In the genomic region with DNA sequence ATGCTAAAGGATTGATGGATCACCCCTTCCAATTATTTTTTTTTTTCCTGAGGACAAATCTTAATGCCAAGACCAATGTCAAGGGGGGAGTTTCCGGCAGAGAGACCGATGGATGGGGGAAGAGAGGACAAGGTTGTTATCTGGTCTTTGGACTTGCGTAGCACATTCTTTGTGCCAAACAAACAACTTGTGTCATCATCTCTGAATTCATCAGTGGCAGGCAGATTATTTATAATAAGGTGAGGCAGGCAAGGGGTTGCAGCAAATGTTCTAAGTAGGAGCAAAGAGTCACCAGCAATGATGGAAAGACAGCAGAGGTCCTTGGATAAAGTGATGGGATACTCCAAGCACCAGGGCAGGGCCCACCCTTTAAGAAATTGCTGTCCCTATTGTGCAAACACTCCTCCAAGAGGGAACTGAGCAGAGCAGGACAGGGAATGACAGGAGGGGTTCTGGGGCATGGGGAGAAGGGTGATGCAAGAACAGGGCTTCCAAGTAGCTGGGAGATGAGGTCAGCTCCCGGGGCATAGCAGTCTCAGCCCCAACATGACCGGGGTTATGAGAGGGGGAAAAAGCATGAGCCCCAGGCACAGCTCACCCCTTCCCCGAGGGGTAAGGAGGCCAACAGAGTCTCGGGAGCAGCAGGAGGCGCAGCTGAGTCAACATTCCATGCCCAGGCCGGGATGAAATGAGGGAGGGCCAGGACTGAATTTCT, we compare ENCODE assay signal across 13 cellular contexts. TPM values are rescaled to one million over a fixed set of nuclear protein-coding genes. Genes with fewer than 3 reads are reported as not detected.
DNase-seq lines count a peak whose midpoint lies in the region; ATAC-seq, FAIRE-seq and TF ChIP-seq lines count a peak whose summit lies in the region.
"Had no signal": no experiment of that assay in that cellular context is flagged by ENCODE, and none has a peak within 500 bp of the region (broad histone marks: within the 10 kb centered on the region; RNA-seq: fewer than 3 reads in every experiment).

No MANE protein-coding gene starts in this region.

- no peaks in the 10 kb centered on the region for H3K79me2 ChIP-seq in astrocyte (ENCODE audit: insufficient read depth, low read length)

- H3K36me3 ChIP-seq in cardiac muscle cell: no peaks in the 10 kb centered on the region
- H3K36me3 ChIP-seq in left ventricle myocardium inferior: peaks cover 4% of the 10 kb centered on the region
- peaks cover 11% of the 10 kb centered on the region for H3K36me3 ChIP-seq in astrocyte (ENCODE audit: insufficient read depth, low read length)

- H3K4me3 Mint-ChIP-seq in astrocyte (ENCODE audit: unreplicated experiment): no peak overlapping the region
- H3K4me3 Mint-ChIP-seq: activated naive CD4-positive, alpha-beta T cell treated with anti-CD3 and anti-CD28 coated beads for 36 hours had no signal

- H3K4me1 ChIP-seq in cardiac muscle cell (ENCODE audit: low read depth) (no peaks in the 10 kb centered on the region), left ventricle myocardium inferior (no peaks in the 10 kb centered on the region), astrocyte (ENCODE audit: insufficient read depth, low read length) (peaks cover 3% of the 10 kb centered on the region)
- H3K4me1 ChIP-seq: SJSA1 had no signal

- H3K27ac ChIP-seq in cardiac muscle cell: no peak overlapping the region
- H3K27ac ChIP-seq in left ventricle myocardium inferior (replicated peaks): no peak overlapping the region
- H3K27ac ChIP-seq in astrocyte (ENCODE audit: low read depth, low read length): no peak overlapping the region
- H3K27ac ChIP-seq: SJSA1, skin epidermis had no signal

- ATAC-seq in GM19324 (IDR thresholded peaks at IDR 0.05; ENCODE audit: low FRiP score, unreplicated experiment): no peak

- H3K27ac Mint-ChIP-seq in astrocyte (ENCODE audit: unreplicated experiment): peak overlapping the region; percentile 79
- H3K27ac Mint-ChIP-seq: activated naive CD4-positive, alpha-beta T cell treated with anti-CD3 and anti-CD28 coated beads for 36 hours had no signal

- no peak for DNase-seq in cardiac muscle cell (ENCODE audit: low read depth in 1 of 2, low spot score in 1 of 2)
- no peak for DNase-seq in left ventricle myocardium inferior
- no peak for DNase-seq in astrocyte (ENCODE audit: low read depth)
- DNase-seq in iPS-NIHi11 (ENCODE audit: low spot score): peak; percentile 48
- no peak for DNase-seq in kidney glomerular epithelial cell (lab: John Stamatoyannopoulos, UW)
- no peak for DNase-seq in COLO668 (lab: John Stamatoyannopoulos, UW; ENCODE audit: unreplicated experiment)
- no peak for DNase-seq in activated CD4-positive, alpha-beta T cell treated with anti-CD3 and anti-CD28 coated beads for 1 hour
- DNase-seq: activated naive CD4-positive, alpha-beta T cell treated with anti-CD3 and anti-CD28 coated beads for 36 hours; MV-4-11 had no signal

- no peaks in the 10 kb centered on the region for H3K9me3 Mint-ChIP-seq in astrocyte (ENCODE audit: unreplicated experiment)
- H3K9me3 Mint-ChIP-seq: activated naive CD4-positive, alpha-beta T cell treated with anti-CD3 and anti-CD28 coated beads for 36 hours had no signal

- H3K27me3 ChIP-seq in cardiac muscle cell: no peaks in the 10 kb centered on the region
- H3K27me3 ChIP-seq in left ventricle myocardium inferior (ENCODE audit: low read depth): no peaks in the 10 kb centered on the region
- H3K27me3 ChIP-seq in astrocyte (ENCODE audit: insufficient read depth, low read length): no peaks in the 10 kb centered on the region
- H3K27me3 ChIP-seq: SJSA1 had no signal

- H3K36me3 Mint-ChIP-seq in astrocyte (ENCODE audit: low read depth, unreplicated experiment): peaks cover 5% of the 10 kb centered on the region

- peaks cover 26% of the 10 kb centered on the region for H4K20me1 ChIP-seq in astrocyte (ENCODE audit: insufficient read depth, low read length)

- H3K4me3 ChIP-seq in cardiac muscle cell (no peak overlapping the region), left ventricle myocardium inferior (no peak overlapping the region), astrocyte (ENCODE audit: insufficient read depth, low read depth, low read length) (no peak overlapping the region)
- H3K4me3 ChIP-seq: SJSA1, skin epidermis had no signal

- H3K9me3 ChIP-seq in cardiac muscle cell (ENCODE audit: low read depth) (no peaks in the 10 kb centered on the region), left ventricle myocardium inferior (replicated peaks) (no peaks in the 10 kb centered on the region), astrocyte (ENCODE audit: insufficient read depth, low read depth, low read length) (no peaks in the 10 kb centered on the region)
- H3K9me3 ChIP-seq: SJSA1 had no signal

- H3K4me1 Mint-ChIP-seq in astrocyte (ENCODE audit: low read depth, unreplicated experiment): peaks cover 18% of the 10 kb centered on the region

- H3K4me2 ChIP-seq in astrocyte (ENCODE audit: low read length): no peak overlapping the region

- H3K27me3 Mint-ChIP-seq in astrocyte (ENCODE audit: low read depth, unreplicated experiment): no peaks in the 10 kb centered on the region

- intact Hi-C loops in left ventricle myocardium inferior (cut with micrococcal nuclease): no loop called here

- FAIRE-seq in astrocyte (lab: Jason Lieb, UNC): no peak
- FAIRE-seq: endothelial cell of umbilical vein had no signal

- TF ChIP-seq CTCF in cardiac muscle cell (IDR thresholded peaks at IDR 0.05; ENCODE audit: low read depth, low read length) (peak; percentile 14), left ventricle myocardium inferior (IDR thresholded peaks at IDR 0.05; ENCODE audit: borderline replicate concordance) (no peak), astrocyte (IDR thresholded peaks at IDR 0.05; ENCODE audit: insufficient read depth, low read depth, low read length) (no peak)

- H2AFZ ChIP-seq in astrocyte (ENCODE audit: low read depth, low read length): no peak overlapping the region

- no peak overlapping the region for H3K9ac ChIP-seq in astrocyte (ENCODE audit: low read length)

RNA-seq across cellular contexts. Expression of a gene that starts 57.4 kb away (rescaled TPM):
- 90.2 and 217 TPM in 2 replicates for total RNA-seq in cardiac muscle cell
- polyA plus RNA-seq in cardiac muscle cell: 141 and 284 TPM in 2 replicates
- 123 TPM for total RNA-seq in left ventricle myocardium inferior
- 2,269 and 2,599 TPM in 2 replicates for total RNA-seq in astrocyte

Comparison
In these comparisons a context has a peak if more than half of its experiments do, and no peak if none do; other contexts are left out.
1. RNA of a gene that starts 57.4 kb away (total RNA-seq): 2,269 to 2,599 TPM in astrocyte; 123 TPM in left ventricle myocardium inferior (single experiment) and 90.2 to 217 TPM in cardiac muscle cell; every median in the first group is over 10 times any median in the second.